18 cellular contexts compared by ENCODE assay signal in genomic region chr20:33305591-33306057, GRCh38. TPM values are rescaled to one million over a fixed set of nuclear protein-coding genes. Genes with fewer than 3 reads are reported as not detected.
DNase-seq lines count a peak whose midpoint lies in the region; ATAC-seq, FAIRE-seq and TF ChIP-seq lines count a peak whose summit lies in the region.
"Had no signal": no experiment of that assay in that cellular context is flagged by ENCODE, and none has a peak within 500 bp of the region (broad histone marks: within the 10 kb centered on the region; RNA-seq: fewer than 3 reads in every experiment).

No MANE protein-coding gene starts in this region.

- intact Hi-C loops in gastrocnemius medialis (cut with DNase I; ENCODE audit: low total_unique reads): no loop called here

- H3K4me3 ChIP-seq in MG63 (no peak overlapping the region), choroid plexus epithelial cell (ENCODE audit: low read depth, low read length) (no peak overlapping the region), gastrocnemius medialis (no peak overlapping the region)
- H3K4me3 ChIP-seq: lower lobe of right lung, smooth muscle cell had no signal

- FAIRE-seq in urothelium cell line (lab: Jason Lieb, UNC): no peak

- no peak for TF ChIP-seq CTCF in choroid plexus epithelial cell (conservative IDR thresholded peaks at IDR 0.05; ENCODE audit: low read depth, low read length)
- TF ChIP-seq CTCF in gastrocnemius medialis (IDR thresholded peaks at IDR 0.05 in 4 of 5, conservative IDR thresholded peaks at IDR 0.05 in 1 of 5): no peak

- no peaks in the 10 kb centered on the region for H3K9me3 ChIP-seq in MG63
- H3K9me3 ChIP-seq in gastrocnemius medialis: no peaks in the 10 kb centered on the region
- H3K9me3 ChIP-seq: lower lobe of right lung had no signal

- no peak for TF ChIP-seq POLR2A in gastrocnemius medialis (IDR thresholded peaks at IDR 0.05)

- no peak overlapping the region for H3K27ac ChIP-seq in gastrocnemius medialis
- H3K27ac ChIP-seq: lower lobe of right lung had no signal

- ATAC-seq in gastrocnemius medialis: no peak
- no peak for ATAC-seq in GM21390 (IDR thresholded peaks at IDR 0.05; ENCODE audit: unreplicated experiment)
- ATAC-seq: activated CD8-positive, alpha-beta T cell treated with anti-CD3 and anti-CD28 coated beads, Interleukin-2, amount 10 ng/mL, durations not matched to agents 7 days and 5 days; lower lobe of right lung; Panc1 had no signal

- in situ Hi-C loops in gastrocnemius medialis (cut with MboI; ENCODE audit: low sequenced_read_pairs in 4 of 4): loop anchor here in 1 of 4 donors (25.0 kb wide), 1 partner anchor 93 kb away; the partner anchor contains the start of gene BPIFA3

- H3K4me1 ChIP-seq in gastrocnemius medialis: no peaks in the 10 kb centered on the region
- H3K4me1 ChIP-seq: lower lobe of right lung had no signal

- DNase-seq in GM04503 (ENCODE audit: low read depth) (peak; percentile 27), MG63 (peak; percentile 41), choroid plexus epithelial cell (ENCODE audit: low read depth) (peak; percentile 8), urothelium cell line (ENCODE audit: low spot score) (peak; percentile 54), NCI-H774 (lab: John Stamatoyannopoulos, UW) (no peak), gastrocnemius medialis (no peak)
- DNase-seq: activated CD8-positive, alpha-beta T cell treated with anti-CD3 and anti-CD28 coated beads, Interleukin-2, amount 10 ng/mL, durations not matched to agents 7 days and 5 days; activated naive CD8-positive, alpha-beta T cell treated with anti-CD3 and anti-CD28 coated beads, Interleukin-2, amount 10 ng/mL, durations not matched to agents 7 days and 5 days; CD4-positive, alpha-beta T cell; GDM1; H7; lower lobe of right lung; naive B cell; NCI-H187 had no signal

- H3K36me3 ChIP-seq in MG63 (no peaks in the 10 kb centered on the region), gastrocnemius medialis (no peaks in the 10 kb centered on the region)
- H3K36me3 ChIP-seq: lower lobe of right lung had no signal

- H3K27me3 ChIP-seq in MG63 (no peaks in the 10 kb centered on the region), gastrocnemius medialis (no peaks in the 10 kb centered on the region)

RNA-seq across cellular contexts. Expression of gene BPIFB1, which starts 22.6 kb away (rescaled TPM):
- not detected in 2 replicates for total RNA-seq in MG63 (2014; rRNA removed; shearing (Covaris generic); ENCODE audit: low replicate concordance)
- total RNA-seq in gastrocnemius medialis: not detected
- total RNA-seq: activated CD8-positive, alpha-beta T cell treated with anti-CD3 and anti-CD28 coated beads, Interleukin-2, amount 10 ng/mL, durations not matched to agents 7 days and 5 days; activated naive CD8-positive, alpha-beta T cell treated with anti-CD3 and anti-CD28 coated beads, Interleukin-2, amount 10 ng/mL, durations not matched to agents 7 days and 5 days; CD4-positive, alpha-beta T cell; glomerular endothelial cell; H7; smooth muscle cell had no signal

Comparison
In these comparisons a context has a peak if more than half of its experiments do, and no peak if none do; other contexts are left out.
1. DNase-seq: peak in GM04503 (single experiment), MG63 (single experiment), choroid plexus epithelial cell (single experiment) and urothelium cell line (single experiment); none in NCI-H774 (single experiment) and gastrocnemius medialis (0 of 2).